33 cellular contexts compared by ENCODE assay signal in genomic region chr12:104336115-104336514, GRCh38.
"Had no signal": no experiment of that assay in that cellular context is flagged by ENCODE, and none has a peak within 500 bp of the region (broad histone marks: within the 10 kb centered on the region; RNA-seq: fewer than 3 reads in every experiment).

No MANE protein-coding gene starts in this region.

- H2AFZ ChIP-seq: hepatocyte had no signal

- H3K79me2 ChIP-seq: hepatocyte had no signal

- ATAC-seq: activated CD8-positive, alpha-beta T cell treated with anti-CD3 and anti-CD28 coated beads for 36 hours; esophagus mucosa; heart right ventricle; T-helper 17 cell had no signal

- H3K4me2 ChIP-seq: hepatocyte had no signal

- H3K9me3 ChIP-seq: adrenal gland, breast epithelium, colonic mucosa, heart right ventricle had no signal

- FAIRE-seq: frontal cortex had no signal

- H3K27ac ChIP-seq: breast epithelium, cardiac muscle cell, colonic mucosa, dorsolateral prefrontal cortex, heart right ventricle, hepatocyte, WERI-Rb-1 had no signal

- H3K27me3 ChIP-seq: adrenal gland, breast epithelium, cardiac muscle cell, colonic mucosa, dorsolateral prefrontal cortex, heart right ventricle, hepatocyte had no signal

- H3K4me1 ChIP-seq: breast epithelium, colonic mucosa had no signal

- DNase-seq: activated B cell treated with CpG ODN at 0.5 μM for 24 hours; activated CD4-positive, alpha-beta T cell treated with anti-CD3 and anti-CD28 coated beads for 48 hours; activated CD4-positive, alpha-beta T cell treated with anti-CD3 and anti-CD28 coated beads, Interleukin-2, amount 50 U/mL, for 1 hour; activated CD4-positive, alpha-beta T cell treated with anti-CD3 and anti-CD28 coated beads, Interleukin-2, amount 50 U/mL, for 48 hours; activated CD8-positive, alpha-beta memory T cell treated with anti-CD3 and anti-CD28 coated beads for 24 hours; activated CD8-positive, alpha-beta memory T cell treated with anti-CD3 and anti-CD28 coated beads, Interleukin-2, amount 50 U/mL, for 4 hours; activated CD8-positive, alpha-beta T cell treated with anti-CD3 and anti-CD28 coated beads for 36 hours; activated effector memory CD4-positive, alpha-beta T cell treated with Interleukin-2 at 50 U/mL for 16 hours; activated gamma-delta T cell treated with Interleukin-2 at 50 U/mL for 16 hours; activated naive CD4-positive, alpha-beta T cell treated with anti-CD3 and anti-CD28 coated beads, Interleukin-2, amount 50 U/mL, for 16 hours; activated naive CD4-positive, alpha-beta T cell treated with Interleukin-2 at 50 U/mL for 16 hours; activated T-cell treated with anti-CD3 and anti-CD28 coated beads, Interleukin-2, amount 50 U/mL, for 1 hour; activated T-cell treated with anti-CD3 and anti-CD28 coated beads, Interleukin-2, amount 50 U/mL, for 48 hours; adrenal gland; amygdala; aorta; central memory CD4-positive, alpha-beta T cell; cerebellar nuclear complex; colonic mucosa; dorsolateral prefrontal cortex; effector memory CD4-positive, alpha-beta T cell; endodermal cell; foreskin fibroblast; heart right ventricle; T-helper 1 cell; T-helper 17 cell; T1000; WERI-Rb-1 had no signal

- H3K4me3 ChIP-seq: adrenal gland, breast epithelium, cardiac muscle cell, colonic mucosa, dorsolateral prefrontal cortex, heart right ventricle, hepatocyte had no signal

- H3K36me3 ChIP-seq: colonic mucosa had no signal
